In the genomic region with DNA sequence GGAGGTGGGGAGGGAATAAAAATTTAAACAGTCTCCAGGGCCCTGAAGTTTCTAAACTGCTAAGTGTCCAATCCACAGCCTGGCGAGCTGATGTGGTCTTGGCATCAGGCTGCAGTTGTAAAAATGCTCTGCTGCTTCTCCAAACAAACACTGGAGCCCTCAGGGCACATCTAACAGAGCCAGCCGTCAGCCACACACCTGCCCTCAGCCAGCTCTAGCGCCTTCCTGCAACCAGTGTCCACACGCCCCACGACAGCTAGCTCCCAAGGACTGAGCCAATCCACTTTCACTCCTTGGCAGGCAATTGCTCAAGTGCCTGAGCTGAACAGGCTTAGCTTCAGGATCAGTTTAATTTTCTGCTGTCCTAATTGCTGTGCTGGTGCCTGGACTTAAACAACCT, we compare ENCODE assay signal across 11 cellular contexts.
A peak's percentile ranks its signal among the peaks of the same experiment; 100 is the strongest.
DNase-seq lines count a peak whose midpoint lies in the region; ATAC-seq and TF ChIP-seq lines count a peak whose summit lies in the region.
"Had no signal": no experiment of that assay in that cellular context is flagged by ENCODE, and none has a peak within 500 bp of the region (broad histone marks: within the 10 kb centered on the region; RNA-seq: fewer than 3 reads in every experiment).

No MANE protein-coding gene starts in this region.

- H3K27me3 ChIP-seq in psoas muscle (ENCODE audit: insufficient read depth in 3 of 3, low read length in 2 of 3), result no peaks in the 10 kb centered on the region
- H3K27me3 ChIP-seq: SJSA1, tibial nerve had no signal

- no peaks in the 10 kb centered on the region for H3K9me3 ChIP-seq in psoas muscle
- H3K9me3 ChIP-seq: SJSA1, tibial nerve had no signal

- 45 to 73% (median 55%) methylated on average over 5 of the region's 5 CpGs for WGBS in psoas muscle, 3 donors

- H3K4me3 ChIP-seq in epithelial cell of esophagus (ENCODE audit: low read length), result no peak overlapping the region
- no peak overlapping the region for H3K4me3 ChIP-seq in psoas muscle
- H3K4me3 ChIP-seq: K562, SJSA1, tibial nerve had no signal

- TF ChIP-seq CTCF in epithelial cell of esophagus (IDR thresholded peaks at IDR 0.05; ENCODE audit: insufficient read depth, low read depth, low read length, missing control alignments) (no peak), psoas muscle (IDR thresholded peaks at IDR 0.05) (no peak)

- no peak overlapping the region for H3K27ac ChIP-seq in psoas muscle
- H3K27ac ChIP-seq: SJSA1, tibial nerve had no signal

- DNase-seq in NCI-H1092 treated with DMSO at 0.1 percent for 48 hours (lab: John Stamatoyannopoulos, UW) (peak; percentile 59), NCI-H510A (lab: John Stamatoyannopoulos, UW) (peak; percentile 72), epithelial cell of esophagus (ENCODE audit: low read depth) (peak; percentile 69), psoas muscle (no peak), HuH-7.5 (ENCODE audit: low spot score) (no peak), epidermal melanocyte (ENCODE audit: insufficient read length, low spot score) (no peak), NCI-H1694 (lab: John Stamatoyannopoulos, UW) (no peak)

- ATAC-seq in psoas muscle, result peak in 3 of 4 donors; percentile 57 to 82 (median 72)
- no peak for ATAC-seq in HG03159 (IDR thresholded peaks at IDR 0.05; ENCODE audit: unreplicated experiment)
- ATAC-seq: K562 had no signal

- no peaks in the 10 kb centered on the region for H3K36me3 ChIP-seq in psoas muscle (ENCODE audit: insufficient read depth in 1 of 2, low read depth in 1 of 2)
- H3K36me3 ChIP-seq: SJSA1 had no signal

- intact Hi-C loops in psoas muscle (cut with DNase I), result no loop called here

- no peaks in the 10 kb centered on the region for H3K4me1 ChIP-seq in psoas muscle
- H3K4me1 ChIP-seq: SJSA1, tibial nerve had no signal

Comparison
In these comparisons a context has a peak if more than half of its experiments do, and no peak if none do; other contexts are left out.
1. DNase-seq: peak in NCI-H1092 treated with DMSO at 0.1 percent for 48 hours (single experiment), NCI-H510A (single experiment) and epithelial cell of esophagus (single experiment); none in psoas muscle (0 of 2), HuH-7.5 (single experiment), epidermal melanocyte (single experiment) and NCI-H1694 (single experiment).